In the genomic region with DNA sequence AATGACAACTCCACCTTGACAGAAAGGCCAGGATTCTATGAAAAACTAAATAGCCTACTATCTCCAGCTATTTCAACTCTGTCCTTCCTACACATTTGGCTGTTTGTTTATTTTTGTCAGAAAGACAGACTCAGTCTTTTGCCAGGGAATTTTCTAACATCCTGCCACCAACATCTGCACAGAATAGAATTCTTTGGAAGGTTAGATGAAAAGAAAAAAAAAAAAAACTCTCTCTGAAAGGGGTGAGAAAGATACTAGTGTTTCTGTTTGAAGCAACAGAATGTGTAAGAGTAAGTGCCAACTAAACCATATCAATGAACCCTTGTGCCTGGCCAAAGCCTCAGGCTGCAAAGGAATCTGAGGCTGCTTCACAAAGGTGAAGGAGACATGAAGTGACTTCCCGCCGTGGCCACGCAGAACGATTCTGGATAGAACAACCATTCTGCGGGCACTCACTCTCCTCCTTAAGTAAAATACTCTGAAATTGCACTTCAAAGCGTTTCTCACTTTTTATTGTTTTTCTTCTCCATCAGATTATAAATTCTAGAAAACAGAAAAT, we compare ENCODE assay signal across 18 cellular contexts.
"Had no signal": no experiment of that assay in that cellular context is flagged by ENCODE, and none has a peak within 500 bp of the region (broad histone marks: within the 10 kb centered on the region; RNA-seq: fewer than 3 reads in every experiment).

No MANE protein-coding gene starts in this region.

- H3K4me2 ChIP-seq: smooth muscle cell had no signal

- H3K27ac Mint-ChIP-seq: activated CD4-positive, alpha-beta T cell treated with anti-CD3 and anti-CD28 coated beads, Interleukin-2, amount 10 ng/mL, durations not matched to agents 7 days and 5 days; endodermal cell; natural killer cell had no signal

- DNase-seq: activated CD4-positive, alpha-beta T cell treated with anti-CD3 and anti-CD28 coated beads, Interleukin-2, amount 10 ng/mL, durations not matched to agents 7 days and 5 days; activated CD4-positive, CD25-positive, alpha-beta regulatory T cell; activated CD8-positive, alpha-beta memory T cell treated with anti-CD3 and anti-CD28 coated beads for 24 hours; aorta; dorsolateral prefrontal cortex; endodermal cell; kidney glomerular epithelial cell; mesendoderm; natural killer cell; occipital lobe; psoas muscle; right lobe of liver; stimulated activated CD4-positive, alpha-beta T cell treated with anti-CD3 and anti-CD28 coated beads, Interleukin-4, amount 100 ng/mL, for 4 hours; stimulated activated CD8-positive, alpha-beta memory T cell treated with anti-CD3 and anti-CD28 coated beads, Interleukin-4, amount 100 ng/mL, for 48 hours; stimulated activated naive CD4-positive, alpha-beta T cell treated with Interleukin-2 at 50 U/mL for 16 hours had no signal

- H3K27me3 ChIP-seq: dorsolateral prefrontal cortex, right lobe of liver, tibial nerve had no signal

- ATAC-seq: esophagus mucosa, natural killer cell, psoas muscle, right lobe of liver had no signal

- H3K36me3 ChIP-seq: right lobe of liver, tibial nerve had no signal

- H3K27ac ChIP-seq: dorsolateral prefrontal cortex, psoas muscle, right lobe of liver, tibial nerve had no signal

- H3K4me1 ChIP-seq: psoas muscle, right lobe of liver, tibial nerve had no signal

- H3K4me1 Mint-ChIP-seq: activated CD4-positive, alpha-beta T cell treated with anti-CD3 and anti-CD28 coated beads, Interleukin-2, amount 10 ng/mL, durations not matched to agents 7 days and 5 days; endodermal cell; natural killer cell had no signal

- H3K36me3 Mint-ChIP-seq: natural killer cell had no signal

- H3K9me3 Mint-ChIP-seq: activated CD4-positive, alpha-beta T cell treated with anti-CD3 and anti-CD28 coated beads, Interleukin-2, amount 10 ng/mL, durations not matched to agents 7 days and 5 days; endodermal cell; natural killer cell had no signal

- H3K27me3 Mint-ChIP-seq: activated CD4-positive, alpha-beta T cell treated with anti-CD3 and anti-CD28 coated beads, Interleukin-2, amount 10 ng/mL, durations not matched to agents 7 days and 5 days had no signal

- H3K4me3 ChIP-seq: dorsolateral prefrontal cortex, psoas muscle, right lobe of liver, smooth muscle cell, tibial nerve had no signal

- H3K9me3 ChIP-seq: psoas muscle, right lobe of liver, tibial nerve had no signal

- H3K4me3 Mint-ChIP-seq: activated CD4-positive, alpha-beta T cell treated with anti-CD3 and anti-CD28 coated beads, Interleukin-2, amount 10 ng/mL, durations not matched to agents 7 days and 5 days; endodermal cell; natural killer cell had no signal
